Comparison of ENCODE assay signal across 1 cellular context in genomic region chr10:24724381-24725228, GRCh38.
TF ChIP-seq lines count a peak whose summit lies in the region.

No MANE protein-coding gene starts in this region.

TF ChIP-seq in HepG2, 621 proteins besides CTCF, POLR2A, EP300 and RAD21 (continued from another document):
- TF ChIP-seq ZNF790 (CRISPR knock-in tag; IDR thresholded peaks at IDR 0.05; ENCODE audit: borderline replicate concordance) (no peak), SRF (IDR thresholded peaks at IDR 0.05; ENCODE audit: low read depth, low read length) (no peak), ZNF781 (CRISPR knock-in tag; IDR thresholded peaks at IDR 0.05; ENCODE audit: borderline replicate concordance, not compliant biosample characterization) (peak; percentile 41), KDM6A (CRISPR knock-in tag; IDR thresholded peaks at IDR 0.05; ENCODE audit: low read depth) (no peak), U2AF2 (IDR thresholded peaks at IDR 0.05; ENCODE audit: low read depth, low read length) (no peak), EED (CRISPR knock-in tag; IDR thresholded peaks at IDR 0.05) (no peak), SMAD1 (CRISPR knock-in tag; IDR thresholded peaks at IDR 0.05; ENCODE audit: borderline replicate concordance, low read depth) (no peak), CC2D1A (CRISPR knock-in tag; IDR thresholded peaks at IDR 0.05) (no peak), ZNF329 (CRISPR knock-in tag; IDR thresholded peaks at IDR 0.05; ENCODE audit: low read depth) (no peak), MEF2D (CRISPR knock-in tag; IDR thresholded peaks at IDR 0.05) (no peak), RBAK (CRISPR knock-in tag; IDR thresholded peaks at IDR 0.05) (no peak), KLF16 (CRISPR knock-in tag; IDR thresholded peaks at IDR 0.05) (peak in 1 of 2 experiments; percentile 52; a peak in 2 of 4 replicates)
- TF ChIP-seq, protein P1, sequence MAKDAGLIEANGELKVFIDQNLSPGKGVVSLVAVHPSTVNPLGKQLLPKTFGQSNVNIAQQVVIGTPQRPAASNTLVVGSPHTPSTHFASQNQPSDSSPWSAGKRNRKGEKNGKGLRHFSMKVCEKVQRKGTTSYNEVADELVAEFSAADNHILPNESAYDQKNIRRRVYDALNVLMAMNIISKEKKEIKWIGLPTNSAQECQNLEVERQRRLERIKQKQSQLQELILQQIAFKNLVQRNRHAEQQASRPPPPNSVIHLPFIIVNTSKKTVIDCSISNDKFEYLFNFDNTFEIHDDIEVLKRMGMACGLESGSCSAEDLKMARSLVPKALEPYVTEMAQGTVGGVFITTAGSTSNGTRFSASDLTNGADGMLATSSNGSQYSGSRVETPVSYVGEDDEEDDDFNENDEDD (CRISPR knock-in tag; IDR thresholded peaks at IDR 0.05; ENCODE audit: borderline replicate concordance), result peak; percentile 58; the same call in 1 of the 2 replicates
TF ChIP-seq in HepG2: peak in this region for 127.
